20 cellular contexts compared by ENCODE assay signal in the genomic region with DNA sequence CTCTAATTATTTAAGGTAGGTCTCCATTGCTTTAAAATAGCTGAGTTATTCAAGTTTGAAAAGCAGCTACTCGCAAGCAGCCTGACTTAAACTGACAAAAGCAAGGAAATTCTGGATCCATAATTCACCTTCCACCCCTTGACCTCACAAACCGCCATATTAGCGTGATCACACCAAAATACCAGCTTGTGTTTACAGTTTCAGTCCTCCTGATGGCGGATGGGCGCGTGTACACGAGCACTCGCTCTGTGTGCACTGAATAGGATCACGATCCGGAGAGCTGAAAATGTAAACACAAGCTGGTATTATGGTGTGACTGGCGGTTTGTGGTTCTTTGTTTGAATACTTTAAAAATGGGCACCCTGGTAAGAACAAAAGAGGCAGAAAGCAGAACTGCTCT. TPM values are rescaled to one million over a fixed set of nuclear protein-coding genes. Genes with fewer than 3 reads are reported as not detected.
DNase-seq lines count a peak whose midpoint lies in the region; ATAC-seq, FAIRE-seq and TF ChIP-seq lines count a peak whose summit lies in the region.
"Had no signal": no experiment of that assay in that cellular context is flagged by ENCODE, and none has a peak within 500 bp of the region (broad histone marks: within the 10 kb centered on the region; RNA-seq: fewer than 3 reads in every experiment).

No MANE protein-coding gene starts in this region.

- H3K4me1 ChIP-seq in K562 (replicated peaks in 1 of 2; ENCODE audit: control insufficient read depth in 2 of 2, insufficient read depth in 2 of 2, low read length in 2 of 2) (0 out of 5 replicates have a peak, but pooled peaks cover 0 to 2% of the 10 kb centered on the region in 2 experiments), SJCRH30 (no peaks in the 10 kb centered on the region)
- H3K4me1 ChIP-seq: A549; BLaER1 treated with 17β-estradiol and CSF1 and Interleukin-3, amounts not matched to agents 10 nM and 100 nM had no signal

- TF ChIP-seq CTCF in K562 (IDR thresholded peaks at IDR 0.05 in 2 of 3, conservative IDR thresholded peaks at IDR 0.05 in 1 of 3; ENCODE audit: insufficient read depth in 2 of 3, low read depth in 1 of 3, low read length in 3 of 3), result no peak

- no peaks in the 10 kb centered on the region for H3K9me1 ChIP-seq in K562 (ENCODE audit: control insufficient read depth, insufficient read depth, low read length)

- H3K79me2 ChIP-seq in K562 (ENCODE audit: control insufficient read depth, insufficient read depth, low read length), result no peaks in the 10 kb centered on the region

- no peaks in the 10 kb centered on the region for H3K27me3 ChIP-seq in K562 (ENCODE audit: control insufficient read depth in 2 of 2, insufficient read depth in 2 of 2, low read length in 2 of 2)
- no peaks in the 10 kb centered on the region for H3K27me3 ChIP-seq in SJCRH30
- H3K27me3 ChIP-seq: BLaER1 treated with 17β-estradiol and CSF1 and Interleukin-3, amounts not matched to agents 10 nM and 100 nM had no signal

- TF ChIP-seq EP300 in K562 (IDR thresholded peaks at IDR 0.05; ENCODE audit: low read length), result no peak

- no peaks in the 10 kb centered on the region for H3K9me3 ChIP-seq in K562 (replicated peaks; ENCODE audit: control insufficient read depth, insufficient read depth, low read depth, low read length)
- no peaks in the 10 kb centered on the region for H3K9me3 ChIP-seq in SJCRH30 (replicated peaks)
- H3K9me3 ChIP-seq: A549; BLaER1 treated with 17β-estradiol and CSF1 and Interleukin-3, amounts not matched to agents 10 nM and 100 nM had no signal

- DNase-seq in DMS153 (lab: John Stamatoyannopoulos, UW), result peak; percentile 88
- peak; percentile 63 for DNase-seq in H4 (ENCODE audit: low spot score)
- peak; percentile 29 for DNase-seq in NCI-H2227 treated with DMSO at 0.1 percent for 48 hours (lab: John Stamatoyannopoulos, UW)
- peak in 2 of 4 experiments; percentile 20 to 53 for DNase-seq in K562 (ENCODE audit: extremely low read depth in 1 of 4, low spot score in 3 of 4)
- DNase-seq in stimulated activated CD4-positive, alpha-beta T cell treated with anti-CD3 and anti-CD28 coated beads, Interleukin-4, amount 100 ng/mL, for 24 hours, result no peak
- no peak for DNase-seq in activated effector memory CD4-positive, alpha-beta T cell treated with anti-CD3 and anti-CD28 coated beads, Interleukin-2, amount 50 U/mL, for 16 hours
- DNase-seq in middle frontal gyrus (ENCODE audit: extremely low spot score, low spot score), result no peak
- DNase-seq in SJCRH30, result no peak
- DNase-seq: CD8-positive, alpha-beta memory T cell; DMS 273 treated with DMSO at 0.1 percent for 48 hours; NCI-H1048; NCI-H187 treated with DMSO at 0.1 percent for 48 hours; NCI-H226; NCI-H526 treated with DMSO at 0.1 percent for 48 hours; PC-9; T-cell; T-helper 9 cell had no signal

- H3K36me3 ChIP-seq in K562 (ENCODE audit: control insufficient read depth, insufficient read depth, low read length) (no peaks in the 10 kb centered on the region), SJCRH30 (no peaks in the 10 kb centered on the region)
- H3K36me3 ChIP-seq: BLaER1 treated with 17β-estradiol and CSF1 and Interleukin-3, amounts not matched to agents 10 nM and 100 nM had no signal

- no TSS peak for BruUV-seq in K562 (replicated peaks; lab: Mats Ljungman, UMichigan)

- H3K4me2 ChIP-seq in K562 (ENCODE audit: insufficient read depth, low read length), result peak overlapping the region; percentile 68
- H3K4me2 ChIP-seq: A549; BLaER1 treated with 17β-estradiol and CSF1 and Interleukin-3, amounts not matched to agents 10 nM and 100 nM; PC-9 had no signal

- no peak for TF ChIP-seq POLR2A in K562 (conservative IDR thresholded peaks at IDR 0.05)

- peak overlapping the region; percentile 96 for H2AFZ ChIP-seq in K562 (ENCODE audit: low read depth, low read length)
- H2AFZ ChIP-seq: PC-9 had no signal

- CTCF ChIA-PET in K562 (lab: Yijun Ruan, JAX; ENCODE audit: low intra/inter-chr PET ratio), result no interaction called here

- H3K4me3 ChIP-seq in K562 (no peak overlapping the region), SJCRH30 (no peak overlapping the region)
- H3K4me3 ChIP-seq: A549; BLaER1 treated with 17β-estradiol and CSF1 and Interleukin-3, amounts not matched to agents 10 nM and 100 nM; PC-9 had no signal

- no peaks in the 10 kb centered on the region for H4K20me1 ChIP-seq in K562 (replicated peaks; ENCODE audit: control insufficient read depth, insufficient read depth, low read length)
- H4K20me1 ChIP-seq: BLaER1 treated with 17β-estradiol and CSF1 and Interleukin-3, amounts not matched to agents 10 nM and 100 nM had no signal

- no peak for FAIRE-seq in K562 (lab: Jason Lieb, UNC)
- FAIRE-seq: A549 had no signal

- in situ Hi-C loops in K562 (cut with MboI), result loop anchor here (25.0 kb wide), 2 partner anchors 871 to 1046 kb away; a partner anchor contains a TSS

- no peak for TF ChIP-seq RAD21 in K562 (CRISPR knock-in tag; conservative IDR thresholded peaks at IDR 0.05 in 1 of 2, IDR thresholded peaks at IDR 0.05 in 1 of 2)

- H3K9ac ChIP-seq in K562 (ENCODE audit: insufficient read depth in 1 of 2, low read depth in 2 of 2, low read length in 2 of 2), result peak overlapping the region in 1 of 2 experiments; percentile 15; a peak in 1 of 4 replicates
- H3K9ac ChIP-seq: BLaER1 treated with 17β-estradiol and CSF1 and Interleukin-3, amounts not matched to agents 10 nM and 100 nM had no signal

- peak overlapping the region; percentile 46 for H3K27ac ChIP-seq in K562 (ENCODE audit: extremely low read depth, low read depth, low read length)
- no peak overlapping the region for H3K27ac ChIP-seq in SJCRH30
- H3K27ac ChIP-seq: A549; BLaER1 treated with 17β-estradiol and CSF1 and Interleukin-3, amounts not matched to agents 10 nM and 100 nM; PC-9 had no signal

- whole genome bisulfite sequencing in K562 (ENCODE audit: insufficient coverage, low coverage, missing lambda C conversion rate), result 10% methylated on average over 11 of the region's 11 CpGs

- POLR2A ChIA-PET in K562 (lab: Yijun Ruan, JAX), result interaction anchor here (0.8 to 1.1 kb wide), 2 partner anchors 9 to 42 kb away, joined by 3 to 4 read pairs; a partner anchor contains a TSS

- intact Hi-C loops in K562 (cut with micrococcal nuclease), result no loop called here

- ATAC-seq in K562, result peak; percentile 88
- ATAC-seq: A549, HCT116, T-cell had no signal

TF ChIP-seq in K562, 482 proteins besides CTCF, POLR2A, EP300 and RAD21 (continues in another document):
- TF ChIP-seq GABPB1 (CRISPR knock-in tag; IDR thresholded peaks at IDR 0.05), result no peak
- peak in 1 of 2 experiments; percentile 49; a peak in 1 of 4 replicates for TF ChIP-seq FOXK2 (conservative IDR thresholded peaks at IDR 0.05 in 1 of 2, IDR thresholded peaks at IDR 0.05 in 1 of 2; ENCODE audit: low read depth in 2 of 2)
- TF ChIP-seq, protein P1, sequence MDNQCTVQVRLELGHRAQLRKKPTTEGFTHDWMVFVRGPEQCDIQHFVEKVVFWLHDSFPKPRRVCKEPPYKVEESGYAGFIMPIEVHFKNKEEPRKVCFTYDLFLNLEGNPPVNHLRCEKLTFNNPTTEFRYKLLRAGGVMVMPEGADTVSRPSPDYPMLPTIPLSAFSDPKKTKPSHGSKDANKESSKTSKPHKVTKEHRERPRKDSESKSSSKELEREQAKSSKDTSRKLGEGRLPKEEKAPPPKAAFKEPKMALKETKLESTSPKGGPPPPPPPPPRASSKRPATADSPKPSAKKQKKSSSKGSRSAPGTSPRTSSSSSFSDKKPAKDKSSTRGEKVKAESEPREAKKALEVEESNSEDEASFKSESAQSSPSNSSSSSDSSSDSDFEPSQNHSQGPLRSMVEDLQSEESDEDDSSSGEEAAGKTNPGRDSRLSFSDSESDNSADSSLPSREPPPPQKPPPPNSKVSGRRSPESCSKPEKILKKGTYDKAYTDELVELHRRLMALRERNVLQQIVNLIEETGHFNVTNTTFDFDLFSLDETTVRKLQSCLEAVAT (IDR thresholded peaks at IDR 0.05), result no peak
- TF ChIP-seq ZSCAN29 (IDR thresholded peaks at IDR 0.05), result peak; percentile 58; the same call in 1 of the 2 replicates
- peak; percentile 35; the same call in 1 of the 2 replicates for TF ChIP-seq TEAD4 (IDR thresholded peaks at IDR 0.05; ENCODE audit: low read length)
- no peak for TF ChIP-seq TEAD4 (CRISPR knock-in tag; IDR thresholded peaks at IDR 0.05; ENCODE audit: borderline replicate concordance)
- no peak for TF ChIP-seq GTF2A2 (tag; IDR thresholded peaks at IDR 0.05)
- TF ChIP-seq DIDO1 (tag; IDR thresholded peaks at IDR 0.05; ENCODE audit: low read depth), result 0 out of 2 replicates have a peak, but pooled peaks have one; percentile 30
- TF ChIP-seq CBX3 (IDR thresholded peaks at IDR 0.05; ENCODE audit: borderline replicate concordance in 1 of 2, low read length in 2 of 2), result 0 out of 3 replicates have a peak, but pooled peaks of 1 of the 2 experiments have one; percentile 14
- TF ChIP-seq NR2C2 (CRISPR knock-in tag; IDR thresholded peaks at IDR 0.05), result no peak
- TF ChIP-seq NR2C2 (tag; IDR thresholded peaks at IDR 0.05), result peak; percentile 26; the same call in 1 of the 2 replicates
- TF ChIP-seq KDM1A (IDR thresholded peaks at IDR 0.05), result peak in 1 of 2 experiments; percentile 57; a peak in 1 of 4 replicates
- TF ChIP-seq MCM7 (IDR thresholded peaks at IDR 0.05), result no peak
- no peak for TF ChIP-seq MCM3 (IDR thresholded peaks at IDR 0.05)

RNA-seq across cellular contexts. Expression of a gene that starts 42.4 kb away (rescaled TPM):
- total RNA-seq in H4 (2014; rRNA removed; shearing (Covaris generic)), result 177 and 187 TPM in 2 replicates
- 53.3 and 114 TPM in 2 replicates for total RNA-seq in K562 (2011; cell fraction: chromatin; rRNA removed; ENCODE audit: low replicate concordance)
- total RNA-seq in K562 (2011; cell fraction: nucleolus; rRNA removed), result 35.0 and 41.6 TPM in 2 replicates
- 70.9 and 83.6 TPM in 2 replicates for total RNA-seq in K562 (2011; cell fraction: nucleoplasm; rRNA removed)
- total RNA-seq in K562 (2014; rRNA removed), result 124 and 151 TPM in 2 replicates
- 242 and 282 TPM in 2 replicates for total RNA-seq in K562 (2014; rRNA removed; fragmentation: Illumina TruSeq; extraction: Trizol)
- 247 and 267 TPM in 2 replicates for total RNA-seq in K562 (2015; rRNA removed; fragmentation: Illumina TruSeq; extraction: Trizol)
- total RNA-seq in K562 (2021), result 166 and 175 TPM in 2 replicates
- 133 and 228 TPM in 2 replicates for polyA plus RNA-seq in K562 (2011; rRNA removed)
- polyA plus RNA-seq in K562 (2011; cell fraction: cytosol; rRNA removed), result 43.9 and 84.5 TPM in 2 replicates
- 30.7 and 50.5 TPM in 2 replicates for polyA plus RNA-seq in K562 (2011; cell fraction: nucleus; rRNA removed)
- 110 and 150 TPM in 2 replicates for polyA plus RNA-seq in K562 (2012)
- polyA plus RNA-seq in K562 (2014; fragmentation: Illumina TruSeq; extraction: Trizol), result 179 and 182 TPM in 2 replicates
- 100 to 1,000 TPM; 496 to 515 TPM for polyA plus RNA-seq in K562 (2014; fragmentation: Nextera tagmentation; extraction: Ambion mirVana)
- polyA plus RNA-seq in K562 (2014; rRNA removed), result 154 and 166 TPM in 2 replicates
- polyA minus RNA-seq in K562 (2011; rRNA and poly(A)+ RNA removed), result 179 and 231 TPM in 2 replicates
- 45.1 and 58.5 TPM in 2 replicates for polyA minus RNA-seq in K562 (2011; cell fraction: cytosol; rRNA and poly(A)+ RNA removed)
- 89.4 and 138 TPM in 2 replicates for polyA minus RNA-seq in K562 (2011; cell fraction: nucleus; rRNA and poly(A)+ RNA removed)
- total RNA-seq in SJCRH30 (2014; rRNA removed; shearing (Covaris generic)), result 99.9 and 105 TPM in 2 replicates

Comparison
In these comparisons a context has a peak if more than half of its experiments do, and no peak if none do; other contexts are left out.
1. DNase-seq: peak in DMS153 (single experiment), H4 (single experiment) and NCI-H2227 treated with DMSO at 0.1 percent for 48 hours (single experiment); none in stimulated activated CD4-positive, alpha-beta T cell treated with anti-CD3 and anti-CD28 coated beads, Interleukin-4, amount 100 ng/mL, for 24 hours (single experiment), activated effector memory CD4-positive, alpha-beta T cell treated with anti-CD3 and anti-CD28 coated beads, Interleukin-2, amount 50 U/mL, for 16 hours (single experiment), middle frontal gyrus (single experiment) and SJCRH30 (0 of 2).